In the genomic region with DNA sequence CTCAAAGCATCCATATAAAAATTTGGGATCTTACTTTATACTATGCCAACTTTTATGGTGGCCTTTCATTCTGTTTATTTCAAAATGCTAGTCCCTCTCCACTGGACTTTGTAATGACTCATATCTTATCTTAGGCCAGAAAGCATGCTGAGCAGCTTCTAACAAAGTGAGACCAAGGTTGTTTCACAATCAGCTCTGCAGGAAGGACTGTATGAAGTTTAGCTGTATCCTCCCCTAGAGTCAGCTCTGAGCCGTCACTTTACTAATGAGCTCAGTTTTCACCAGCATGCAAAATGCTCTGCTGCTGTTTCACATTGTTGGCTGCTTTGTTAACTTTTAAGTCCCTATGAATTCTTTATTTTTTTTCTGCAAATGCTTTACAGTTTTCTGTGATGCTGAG, we compare ENCODE assay signal across 12 cellular contexts.
DNase-seq lines count a peak whose midpoint lies in the region; ATAC-seq and TF ChIP-seq lines count a peak whose summit lies in the region.
"Had no signal": no experiment of that assay in that cellular context is flagged by ENCODE, and none has a peak within 500 bp of the region (broad histone marks: within the 10 kb centered on the region; RNA-seq: fewer than 3 reads in every experiment).

No MANE protein-coding gene starts in this region.

- H3K36me3 Mint-ChIP-seq in T-helper 17 cell (ENCODE audit: low read depth) = no peaks in the 10 kb centered on the region
- H3K36me3 Mint-ChIP-seq in activated naive CD4-positive, alpha-beta T cell treated with anti-CD3 and anti-CD28 coated beads for 36 hours (ENCODE audit: low read depth) = no peaks in the 10 kb centered on the region

- no peak overlapping the region for H2AFZ ChIP-seq in mesenchymal stem cell (ENCODE audit: low read depth, low read length)

- no peak overlapping the region for H2BK12ac ChIP-seq in mesenchymal stem cell (ENCODE audit: low read length in 2 of 2)

- no peak overlapping the region for H4K91ac ChIP-seq in mesenchymal stem cell (ENCODE audit: low read length)

- H3K27me3 Mint-ChIP-seq in T-helper 17 cell = no peaks in the 10 kb centered on the region
- H3K27me3 Mint-ChIP-seq in activated naive CD4-positive, alpha-beta T cell treated with anti-CD3 and anti-CD28 coated beads for 36 hours (ENCODE audit: low read depth) = no peaks in the 10 kb centered on the region

- H3K27me3 ChIP-seq in mesenchymal stem cell (ENCODE audit: control insufficient read depth in 1 of 2, insufficient read depth in 1 of 2, low read length in 2 of 2) = no peaks in the 10 kb centered on the region

- H3K9me3 Mint-ChIP-seq in activated naive CD4-positive, alpha-beta T cell treated with anti-CD3 and anti-CD28 coated beads for 36 hours = peaks cover 4% of the 10 kb centered on the region

- DNase-seq in HEK293T (ENCODE audit: extremely low spot score) (peak; percentile 63), NCI-H460 (ENCODE audit: extremely low read depth, low read depth) (peak; percentile 54), astrocyte of the hippocampus (ENCODE audit: low read depth, low spot score) (peak; percentile 53), mesenchymal stem cell (peak; percentile 74), T-helper 17 cell (no peak), hypothalamus (lab: John Stamatoyannopoulos, UW) (no peak)
- DNase-seq in activated naive CD4-positive, alpha-beta T cell treated with anti-CD3 and anti-CD28 coated beads for 36 hours = no peak
- DNase-seq: activated CD4-positive, alpha-beta T cell treated with anti-CD3 and anti-CD28 coated beads for 48 hours; activated effector memory CD4-positive, alpha-beta T cell treated with Interleukin-2 at 50 U/mL for 16 hours; IMR-90; NCI-H2107 had no signal

- no peak overlapping the region for H2AK5ac ChIP-seq in mesenchymal stem cell (ENCODE audit: low read length, severe bottlenecking)

- H3K4ac ChIP-seq in mesenchymal stem cell (ENCODE audit: low read depth in 1 of 2, low read length in 2 of 2) = no peak overlapping the region

- intact Hi-C loops in activated naive CD4-positive, alpha-beta T cell treated with anti-CD3 and anti-CD28 coated beads for 36 hours (cut with micrococcal nuclease) = no loop called here

- no peaks in the 10 kb centered on the region for H3K4me1 ChIP-seq in mesenchymal stem cell (ENCODE audit: control insufficient read depth, insufficient read depth, low read depth, low read length)

- CTCF ChIA-PET in HEK293T (lab: Yijun Ruan, JAX) = no interaction called here
- CTCF ChIA-PET in activated naive CD4-positive, alpha-beta T cell treated with anti-CD3 and anti-CD28 coated beads for 36 hours (lab: Charles Lee) = no interaction called here

- H2BK15ac ChIP-seq in mesenchymal stem cell (ENCODE audit: low read depth, poor library complexity, severe bottlenecking) = no peak overlapping the region

- 13% methylated on average over 1 of the region's 1 CpG for WGBS in mesenchymal stem cell

- H3K23ac ChIP-seq in mesenchymal stem cell (ENCODE audit: low read length in 2 of 2) = no peak overlapping the region

- no peaks in the 10 kb centered on the region for H3K4me1 Mint-ChIP-seq in T-helper 17 cell
- H3K4me1 Mint-ChIP-seq in activated naive CD4-positive, alpha-beta T cell treated with anti-CD3 and anti-CD28 coated beads for 36 hours (ENCODE audit: low read depth) = no peaks in the 10 kb centered on the region

- no peak overlapping the region for H4K8ac ChIP-seq in mesenchymal stem cell (ENCODE audit: low read length)

- H3K79me1 ChIP-seq in mesenchymal stem cell (replicated peaks; ENCODE audit: low read length, poor library complexity, severe bottlenecking) = no peaks in the 10 kb centered on the region

- H3K9ac ChIP-seq in mesenchymal stem cell (ENCODE audit: low read length) = no peak overlapping the region

- no peaks in the 10 kb centered on the region for H3K9me3 ChIP-seq in mesenchymal stem cell (ENCODE audit: control insufficient read depth, low read length)
- no peaks in the 10 kb centered on the region for H3K9me3 ChIP-seq in T-helper 17 cell (ENCODE audit: control insufficient read depth, low read length, poor library complexity, severe bottlenecking)

- no peak overlapping the region for H3K4me3 ChIP-seq in mesenchymal stem cell (ENCODE audit: insufficient read depth in 1 of 2, low read depth in 1 of 2, low read length in 2 of 2)

- POLR2A ChIA-PET in HEK293T (lab: Yijun Ruan, JAX) = no interaction called here

- H2BK5ac ChIP-seq in mesenchymal stem cell (ENCODE audit: low read depth, low read length, poor library complexity, severe bottlenecking) = no peak overlapping the region

- no peak overlapping the region for H3K27ac ChIP-seq in mesenchymal stem cell (ENCODE audit: low read length, poor library complexity, severe bottlenecking)

- H3K18ac ChIP-seq in mesenchymal stem cell (ENCODE audit: low read depth in 1 of 2, low read length in 2 of 2) = no peak overlapping the region

- H3K27ac Mint-ChIP-seq in T-helper 17 cell = no peak overlapping the region
- no peak overlapping the region for H3K27ac Mint-ChIP-seq in activated naive CD4-positive, alpha-beta T cell treated with anti-CD3 and anti-CD28 coated beads for 36 hours

- no peak overlapping the region for H3K4me2 ChIP-seq in mesenchymal stem cell (ENCODE audit: low read length, poor library complexity, severe bottlenecking)

- no peak overlapping the region for H3K4me3 Mint-ChIP-seq in T-helper 17 cell
- H3K4me3 Mint-ChIP-seq in activated naive CD4-positive, alpha-beta T cell treated with anti-CD3 and anti-CD28 coated beads for 36 hours = no peak overlapping the region

- H2BK120ac ChIP-seq in mesenchymal stem cell (ENCODE audit: low read depth, low read length) = no peak overlapping the region

- H3K14ac ChIP-seq in mesenchymal stem cell (ENCODE audit: low read length in 2 of 2) = no peak overlapping the region

- no peaks in the 10 kb centered on the region for H3K36me3 ChIP-seq in mesenchymal stem cell (ENCODE audit: control insufficient read depth in 1 of 2, insufficient read depth in 2 of 2, low read depth in 1 of 2, low read length in 2 of 2)

- no peak for ATAC-seq in T-helper 17 cell
- ATAC-seq in HG02870 (IDR thresholded peaks at IDR 0.05; ENCODE audit: unreplicated experiment) = no peak

TF ChIP-seq in HEK293T, 16 proteins besides CTCF, POLR2A, EP300 and RAD21:
- TF ChIP-seq CTBP1 (IDR thresholded peaks at IDR 0.05; ENCODE audit: borderline replicate concordance) (0 out of 2 replicates have a peak, but pooled peaks have one; percentile 15), NFRKB (IDR thresholded peaks at IDR 0.05) (no peak)
TF ChIP-seq in HEK293T: peak in this region for 1.

Comparison
In these comparisons a context has a peak if more than half of its experiments do, and no peak if none do; other contexts are left out.
1. DNase-seq: peak in HEK293T (single experiment), NCI-H460 (single experiment), astrocyte of the hippocampus (single experiment) and mesenchymal stem cell (single experiment); none in T-helper 17 cell (0 of 3), activated naive CD4-positive, alpha-beta T cell treated with anti-CD3 and anti-CD28 coated beads for 36 hours (single experiment) and hypothalamus (0 of 51).